ENCODE assay signal across 12 cellular contexts in the genomic region with DNA sequence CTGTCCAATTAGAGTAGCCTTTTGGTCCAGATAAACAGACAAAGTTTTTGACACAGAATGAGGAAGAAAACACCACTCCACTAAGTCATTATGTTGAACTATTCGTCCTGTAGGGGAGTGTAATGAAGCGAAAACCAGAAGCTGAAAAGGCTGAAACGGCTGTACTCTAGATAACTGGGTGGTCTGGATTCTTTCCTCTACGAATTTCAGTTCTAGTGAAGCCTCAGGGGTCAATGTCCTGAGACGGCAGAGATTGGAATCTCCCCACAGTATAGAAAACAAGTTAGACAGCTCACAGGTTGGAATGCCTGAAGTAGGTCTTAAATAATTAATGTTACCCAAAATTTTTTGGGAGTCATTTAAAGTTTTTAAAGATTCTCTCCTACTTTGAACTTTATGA. TPM values are rescaled to one million over a fixed set of nuclear protein-coding genes. Genes with fewer than 3 reads are reported as not detected.
DNase-seq lines count a peak whose midpoint lies in the region; ATAC-seq and TF ChIP-seq lines count a peak whose summit lies in the region.
"Not testable (repeated sequence)": the region's sequence is repeated elsewhere in the genome, so short reads cannot be mapped to it uniquely, and the experiment has no call there.
"Had no signal": no experiment of that assay in that cellular context is flagged by ENCODE, and none has a peak within 500 bp of the region (broad histone marks: within the 10 kb centered on the region; RNA-seq: fewer than 3 reads in every experiment).

No MANE protein-coding gene starts in this region.

- H3F3A ChIP-seq in GM23338 (replicated peaks; ENCODE audit: low read depth): not testable (repeated sequence)
- H3F3A ChIP-seq in neural progenitor cell (ENCODE audit: low read depth): peaks cover 12% of the 10 kb centered on the region

- H2BK12ac ChIP-seq in trophoblast cell (ENCODE audit: low read length): not testable (repeated sequence)

- H2BK120ac ChIP-seq in trophoblast cell (ENCODE audit: insufficient read depth, low read length, poor library complexity): not testable (repeated sequence)

- not testable (repeated sequence) for H3K23ac ChIP-seq in trophoblast cell (ENCODE audit: low read length)

- not testable (repeated sequence) for H4K20me1 ChIP-seq in GM23338 (replicated peaks; ENCODE audit: insufficient read depth); neural progenitor cell (ENCODE audit: low read depth)

- not testable (repeated sequence) for H2BK5ac ChIP-seq in trophoblast cell (ENCODE audit: low read depth, low read length, poor library complexity)

- H3K4me2 ChIP-seq in GM23338; trophoblast cell (ENCODE audit: low read length): not testable (repeated sequence)
- peak overlapping the region; percentile 5 for H3K4me2 ChIP-seq in neural progenitor cell

- not testable (repeated sequence) for H3K9me3 ChIP-seq in WERI-Rb-1 (ENCODE audit: severe bottlenecking); neural progenitor cell (ENCODE audit: low read depth); trophoblast cell (ENCODE audit: insufficient read depth, low read depth, low read length)

- H3K9me3 Mint-ChIP-seq in GM23338: peaks cover 12% of the 10 kb centered on the region
- not testable (repeated sequence) for H3K9me3 Mint-ChIP-seq in neural progenitor cell

- not testable (repeated sequence) for TF ChIP-seq CTCF in GM23338 (conservative IDR thresholded peaks at IDR 0.05; ENCODE audit: low read depth in 2 of 2); WERI-Rb-1 (IDR thresholded peaks at IDR 0.05; ENCODE audit: low read depth, low read length); neural progenitor cell (IDR thresholded peaks at IDR 0.05)

- not testable (repeated sequence) for H2AFZ ChIP-seq in GM23338; neural progenitor cell (replicated peaks); trophoblast cell (ENCODE audit: insufficient read depth, low read length, poor library complexity)

- ATAC-seq in GM23338: not testable (repeated sequence)

- DNase-seq in GM23338 (ENCODE audit: low spot score) (peak; percentile 34), iPS-NIHi11 (ENCODE audit: low spot score) (peak; percentile 20), left kidney (ENCODE audit: low read depth, low spot score) (peak; percentile 19), neural progenitor cell (ENCODE audit: low spot score) (peak; percentile 67), trophoblast cell (peak in 1 of 2 donors; percentile 34)
- DNase-seq in WERI-Rb-1: not testable (repeated sequence)

- not testable (repeated sequence) for H3K4me3 Mint-ChIP-seq in GM23338, neural progenitor cell

- not testable (repeated sequence) for H3K14ac ChIP-seq in trophoblast cell (ENCODE audit: low read length)

- H2AK5ac ChIP-seq in trophoblast cell (ENCODE audit: low read length): not testable (repeated sequence)

- peaks cover 21% of the 10 kb centered on the region for H3K27me3 Mint-ChIP-seq in GM23338 (ENCODE audit: insufficient read depth, low read depth, poor library complexity)
- not testable (repeated sequence) for H3K27me3 Mint-ChIP-seq in neural progenitor cell (ENCODE audit: insufficient read depth, low read depth)

- H3K27me3 ChIP-seq in GM23338 (ENCODE audit: insufficient read depth) (peaks cover 47% of the 10 kb centered on the region), neural progenitor cell (peaks cover 29% of the 10 kb centered on the region)
- not testable (repeated sequence) for H3K27me3 ChIP-seq in WERI-Rb-1 (ENCODE audit: insufficient read depth, low read depth, severe bottlenecking); trophoblast cell (ENCODE audit: insufficient read depth, low read length)

- H3K79me1 ChIP-seq in trophoblast cell (ENCODE audit: low read length): not testable (repeated sequence)

- not testable (repeated sequence) for H3K79me2 ChIP-seq in GM23338 (replicated peaks; ENCODE audit: insufficient read depth); neural progenitor cell (ENCODE audit: low read depth); trophoblast cell (ENCODE audit: control insufficient read depth, insufficient read depth, low read length, poor library complexity)

- H3K36me3 Mint-ChIP-seq in GM23338 (ENCODE audit: low read depth); neural progenitor cell: not testable (repeated sequence)

- not testable (repeated sequence) for H3K9me2 ChIP-seq in GM23338 (ENCODE audit: insufficient read depth)

- H4K91ac ChIP-seq in trophoblast cell (ENCODE audit: low read depth, low read length): not testable (repeated sequence)

- WGBS in trophoblast cell (ENCODE audit: extremely low coverage, insufficient coverage, insufficient read length): no CpG with 5 or more reads among the region's 5 CpGs

- H3K9ac ChIP-seq in neural progenitor cell; trophoblast cell (ENCODE audit: low read length): not testable (repeated sequence)

- not testable (repeated sequence) for H3K18ac ChIP-seq in trophoblast cell (ENCODE audit: low read length)

- not testable (repeated sequence) for H3K27ac ChIP-seq in GM23338 (ENCODE audit: low read depth); neural progenitor cell
- H3K27ac ChIP-seq in WERI-Rb-1: peak overlapping the region; percentile 87
- peak overlapping the region; percentile 53 for H3K27ac ChIP-seq in trophoblast cell (ENCODE audit: low read depth, low read length)

- H3K4me1 Mint-ChIP-seq in GM23338 (peaks cover 47% of the 10 kb centered on the region), neural progenitor cell (peaks cover 14% of the 10 kb centered on the region)

- not testable (repeated sequence) for H3K27ac Mint-ChIP-seq in GM23338, neural progenitor cell

- not testable (repeated sequence) for H4K12ac ChIP-seq in trophoblast cell (ENCODE audit: low read depth, low read length)

- H3K4me1 ChIP-seq in GM23338 (ENCODE audit: insufficient read depth): peaks cover 39% of the 10 kb centered on the region
- peaks cover 28% of the 10 kb centered on the region for H3K4me1 ChIP-seq in neural progenitor cell
- not testable (repeated sequence) for H3K4me1 ChIP-seq in trophoblast cell (ENCODE audit: control insufficient read depth in 1 of 2, insufficient read depth in 2 of 2, low read length in 2 of 2)

- H3K4ac ChIP-seq in trophoblast cell (ENCODE audit: low read depth, low read length): not testable (repeated sequence)

- not testable (repeated sequence) for H3K36me3 ChIP-seq in GM23338 (ENCODE audit: insufficient read depth); WERI-Rb-1; neural progenitor cell; trophoblast cell (ENCODE audit: control insufficient read depth in 1 of 2, insufficient read depth in 2 of 2, low read length in 2 of 2)

- H4K8ac ChIP-seq in trophoblast cell (ENCODE audit: low read depth, low read length): not testable (repeated sequence)

- not testable (repeated sequence) for H3K4me3 ChIP-seq in GM23338; WERI-Rb-1 (ENCODE audit: low read depth, low read length); neural progenitor cell; trophoblast cell (ENCODE audit: low read depth, low read length)

RNA-seq across cellular contexts. Expression of gene PF4, which starts 31.3 kb away (rescaled TPM):
- total RNA-seq in GM23338 (2014; rRNA removed; shearing (Covaris generic)): not detected in 2 replicates
- polyA plus RNA-seq in GM23338 (2016; fragmentation: Nextera tagmentation; extraction: Ambion mirVana): 6.7 and 7.7 TPM in 2 replicates
- not detected in 2 replicates for total RNA-seq in neural progenitor cell (ENCODE audit: low replicate concordance)
- not detected in 2 replicates for polyA plus RNA-seq in trophoblast cell (2013)
- total RNA-seq: A673; CD4-positive, alpha-beta memory T cell; CD8-positive, alpha-beta memory T cell; Daoy had no signal
- polyA plus RNA-seq: AG04450; CD4-positive, CD25-positive, alpha-beta regulatory T cell; CD8-positive, alpha-beta memory T cell had no signal

RNA-seq across cellular contexts. Expression of gene PPBP, which starts 37.5 kb away (rescaled TPM):
- 0.35 TPM in 1 of 2 replicates, not detected in the other for total RNA-seq in GM23338 (2014; rRNA removed; shearing (Covaris generic))
- polyA plus RNA-seq in GM23338 (2016; fragmentation: Nextera tagmentation; extraction: Ambion mirVana): 0.50 TPM in 1 of 2 replicates, not detected in the other
- total RNA-seq in neural progenitor cell (ENCODE audit: low replicate concordance): not detected in 2 replicates
- not detected in 2 replicates for polyA plus RNA-seq in trophoblast cell (2013)
- total RNA-seq: A673; CD4-positive, alpha-beta memory T cell; CD8-positive, alpha-beta memory T cell; Daoy had no signal
- polyA plus RNA-seq: AG04450; CD8-positive, alpha-beta memory T cell had no signal

RNA-seq across cellular contexts. Expression of gene CXCL5, which starts 48.0 kb away (rescaled TPM):
- 7.6 and 8.7 TPM in 2 replicates for total RNA-seq in GM23338 (2014; rRNA removed; shearing (Covaris generic))
- 6.3 and 7.5 TPM in 2 replicates for polyA plus RNA-seq in GM23338 (2016; fragmentation: Nextera tagmentation; extraction: Ambion mirVana)
- total RNA-seq in neural progenitor cell (ENCODE audit: low replicate concordance): 0.12 and 0.15 TPM in 2 replicates
- 0.03 and 0.04 TPM in 2 replicates for polyA plus RNA-seq in trophoblast cell (2013)
- total RNA-seq: A673; CD4-positive, alpha-beta memory T cell; CD8-positive, alpha-beta memory T cell; Daoy had no signal
- polyA plus RNA-seq: CD4-positive, alpha-beta memory T cell; CD4-positive, CD25-positive, alpha-beta regulatory T cell; CD8-positive, alpha-beta memory T cell had no signal
